In genomic region chr10:8044331-8044907, GRCh38 we compare ENCODE assay signal across 13 cellular contexts. TPM values are rescaled to one million over a fixed set of nuclear protein-coding genes. Genes with fewer than 3 reads are reported as not detected.
DNase-seq lines count a peak whose midpoint lies in the region; ATAC-seq and TF ChIP-seq lines count a peak whose summit lies in the region.
"Had no signal": no experiment of that assay in that cellular context is flagged by ENCODE, and none has a peak within 500 bp of the region (broad histone marks: within the 10 kb centered on the region; RNA-seq: fewer than 3 reads in every experiment).

No MANE protein-coding gene starts in this region.

- H3K27me3 Mint-ChIP-seq in activated naive CD4-positive, alpha-beta T cell treated with anti-CD3 and anti-CD28 coated beads, Interleukin-2, amount 10 ng/mL, durations not matched to agents 7 days and 5 days = peaks cover 99% of the 10 kb centered on the region
- H3K27me3 Mint-ChIP-seq in activated B cell treated with CpG ODN at 0.5 μM for 24 hours (peaks cover 86% of the 10 kb centered on the region), immature natural killer cell (ENCODE audit: low read depth in 3 of 3) (peaks cover 74 to 96% (median 90%) of the 10 kb centered on the region in 3 donors)
- H3K27me3 Mint-ChIP-seq in stimulated activated naive CD8-positive, alpha-beta T cell treated with anti-CD3 and anti-CD28 coated beads, Interleukin-15, amount 100 ng/mL, for 72 hours = peaks cover 99% of the 10 kb centered on the region

- DNase-seq in activated naive CD4-positive, alpha-beta T cell treated with anti-CD3 and anti-CD28 coated beads, Interleukin-2, amount 10 ng/mL, durations not matched to agents 7 days and 5 days = no peak
- DNase-seq in activated naive CD4-positive, alpha-beta T cell treated with anti-CD3 and anti-CD28 coated beads, Interleukin-2, amount 50 U/mL, for 72 hours (ENCODE audit: low spot score in 2 of 2) = no peak
- DNase-seq in activated B cell treated with CpG ODN at 0.5 μM for 24 hours (no peak), immature natural killer cell (no peak), H4 (ENCODE audit: low spot score) (no peak), RPMI8226 (no peak)
- DNase-seq in stimulated activated naive CD8-positive, alpha-beta T cell treated with anti-CD3 and anti-CD28 coated beads, Interleukin-15, amount 100 ng/mL, for 72 hours = no peak
- DNase-seq: AML-193, dermis blood vessel endothelial cell, NCI-H2171 treated with DMSO at 0.1 percent for 48 hours, spleen had no signal

- intact Hi-C loops in activated B cell treated with CpG ODN at 0.5 μM for 24 hours (cut with micrococcal nuclease) = loop anchor here (10.0 kb wide), 1 partner anchor 520 kb away; no protein-coding TSS in a partner anchor

- POLR2A ChIA-PET in activated B cell treated with CpG ODN at 0.5 μM for 24 hours (lab: Charles Lee) = no interaction called here

- ATAC-seq in activated naive CD4-positive, alpha-beta T cell treated with anti-CD3 and anti-CD28 coated beads, Interleukin-2, amount 50 U/mL, for 72 hours = no peak
- ATAC-seq in activated B cell treated with CpG ODN at 0.5 μM for 24 hours (ENCODE audit: low read depth) = no peak
- ATAC-seq in stimulated activated naive CD8-positive, alpha-beta T cell treated with anti-CD3 and anti-CD28 coated beads, Interleukin-15, amount 100 ng/mL, for 72 hours = no peak
- no peak for ATAC-seq in GM21717 (IDR thresholded peaks at IDR 0.05; ENCODE audit: unreplicated experiment)

- peak overlapping the region; percentile 56 for H3K27ac Mint-ChIP-seq in activated naive CD4-positive, alpha-beta T cell treated with anti-CD3 and anti-CD28 coated beads, Interleukin-2, amount 10 ng/mL, durations not matched to agents 7 days and 5 days
- peak overlapping the region in 1 of 2 donors; percentile 12 for H3K27ac Mint-ChIP-seq in activated naive CD4-positive, alpha-beta T cell treated with anti-CD3 and anti-CD28 coated beads, Interleukin-2, amount 50 U/mL, for 72 hours
- no peak overlapping the region for H3K27ac Mint-ChIP-seq in activated B cell treated with CpG ODN at 0.5 μM for 24 hours
- H3K27ac Mint-ChIP-seq in immature natural killer cell = peak overlapping the region in 1 of 6 donors; percentile 26
- peak overlapping the region in 1 of 2 donors; percentile 84 for H3K27ac Mint-ChIP-seq in stimulated activated naive CD8-positive, alpha-beta T cell treated with anti-CD3 and anti-CD28 coated beads, Interleukin-15, amount 100 ng/mL, for 72 hours

- peaks cover 6% of the 10 kb centered on the region for H3K36me3 Mint-ChIP-seq in activated naive CD4-positive, alpha-beta T cell treated with anti-CD3 and anti-CD28 coated beads, Interleukin-2, amount 10 ng/mL, durations not matched to agents 7 days and 5 days
- H3K36me3 Mint-ChIP-seq in activated naive CD4-positive, alpha-beta T cell treated with anti-CD3 and anti-CD28 coated beads, Interleukin-2, amount 50 U/mL, for 72 hours = peaks cover 9 to 16% of the 10 kb centered on the region in 2 donors
- no peaks in the 10 kb centered on the region for H3K36me3 Mint-ChIP-seq in activated B cell treated with CpG ODN at 0.5 μM for 24 hours (ENCODE audit: low read depth)
- no peaks in the 10 kb centered on the region for H3K36me3 Mint-ChIP-seq in immature natural killer cell

- CTCF ChIA-PET in activated naive CD4-positive, alpha-beta T cell treated with anti-CD3 and anti-CD28 coated beads, Interleukin-2, amount 10 ng/mL, durations not matched to agents 7 days and 5 days (lab: Charles Lee) = no interaction called here
- CTCF ChIA-PET in activated B cell treated with CpG ODN at 0.5 μM for 24 hours (lab: Charles Lee) = no interaction called here

- H3K9me3 Mint-ChIP-seq in activated naive CD4-positive, alpha-beta T cell treated with anti-CD3 and anti-CD28 coated beads, Interleukin-2, amount 10 ng/mL, durations not matched to agents 7 days and 5 days = no peaks in the 10 kb centered on the region
- peaks cover 0 to 1% of the 10 kb centered on the region in 2 donors for H3K9me3 Mint-ChIP-seq in activated naive CD4-positive, alpha-beta T cell treated with anti-CD3 and anti-CD28 coated beads, Interleukin-2, amount 50 U/mL, for 72 hours
- H3K9me3 Mint-ChIP-seq in activated B cell treated with CpG ODN at 0.5 μM for 24 hours (peaks cover 2% of the 10 kb centered on the region), immature natural killer cell (peaks cover 0 to 2% (median 0%) of the 10 kb centered on the region in 6 donors)
- H3K9me3 Mint-ChIP-seq in stimulated activated naive CD8-positive, alpha-beta T cell treated with anti-CD3 and anti-CD28 coated beads, Interleukin-15, amount 100 ng/mL, for 72 hours = no peaks in the 10 kb centered on the region

- no peak for TF ChIP-seq CTCF in activated B cell treated with CpG ODN at 0.5 μM for 24 hours (IDR thresholded peaks at IDR 0.05)

- no peak overlapping the region for H3K4me3 Mint-ChIP-seq in activated naive CD4-positive, alpha-beta T cell treated with anti-CD3 and anti-CD28 coated beads, Interleukin-2, amount 10 ng/mL, durations not matched to agents 7 days and 5 days
- peak overlapping the region; percentile 11 for H3K4me3 Mint-ChIP-seq in activated B cell treated with CpG ODN at 0.5 μM for 24 hours
- peak overlapping the region; percentile 42 to 79 (median 73) for H3K4me3 Mint-ChIP-seq in immature natural killer cell
- peak overlapping the region; percentile 74 to 77 for H3K4me3 Mint-ChIP-seq in stimulated activated naive CD8-positive, alpha-beta T cell treated with anti-CD3 and anti-CD28 coated beads, Interleukin-15, amount 100 ng/mL, for 72 hours

- H3K4me1 Mint-ChIP-seq in activated naive CD4-positive, alpha-beta T cell treated with anti-CD3 and anti-CD28 coated beads, Interleukin-2, amount 10 ng/mL, durations not matched to agents 7 days and 5 days = peaks cover 57% of the 10 kb centered on the region
- H3K4me1 Mint-ChIP-seq in activated B cell treated with CpG ODN at 0.5 μM for 24 hours (peaks cover 48% of the 10 kb centered on the region), immature natural killer cell (peaks cover 51 to 64% of the 10 kb centered on the region in 2 donors)
- peaks cover 88% of the 10 kb centered on the region for H3K4me1 Mint-ChIP-seq in stimulated activated naive CD8-positive, alpha-beta T cell treated with anti-CD3 and anti-CD28 coated beads, Interleukin-15, amount 100 ng/mL, for 72 hours

RNA-seq across cellular contexts. Expression of gene GATA3, which starts 10.1 kb away (rescaled TPM):
- 10 to 100 TPM in 1 of 2 donors, 1 to 10 TPM in 1; 5.7 to 28.9 TPM for total RNA-seq in activated naive CD4-positive, alpha-beta T cell treated with anti-CD3 and anti-CD28 coated beads, Interleukin-2, amount 50 U/mL, for 72 hours
- total RNA-seq in activated B cell treated with CpG ODN at 0.5 μM for 24 hours = 0.34 and 0.53 TPM in 2 replicates
- 10 to 100 TPM; 27.2 to 52.1 (median 36.8) TPM for polyA plus RNA-seq in immature natural killer cell
- 0.21 and 0.64 TPM in 2 replicates for total RNA-seq in H4 (2014; rRNA removed; shearing (Covaris generic))
- total RNA-seq: LHCN-M2 had no signal
